In the genomic region with DNA sequence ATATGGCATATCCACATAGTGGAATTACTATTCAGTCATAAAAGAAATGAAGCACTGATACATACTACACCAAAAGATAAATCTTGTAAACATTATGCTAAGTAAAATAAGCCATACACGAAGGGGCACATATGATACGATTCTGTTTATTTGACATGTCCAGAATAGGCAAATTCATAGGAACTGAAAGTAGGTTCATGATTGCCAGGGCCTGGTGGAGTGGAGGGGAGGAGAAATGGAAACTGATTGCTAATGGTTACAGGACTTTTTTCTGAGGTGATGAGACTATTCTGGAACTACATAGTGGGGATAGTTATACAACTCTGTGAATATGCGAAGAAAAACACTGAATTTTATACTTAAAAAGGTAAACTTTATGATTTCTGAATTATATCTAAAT, we compare ENCODE assay signal across 26 cellular contexts.
A peak's percentile ranks its signal among the peaks of the same experiment; 100 is the strongest.
DNase-seq lines count a peak whose midpoint lies in the region; ATAC-seq, FAIRE-seq and TF ChIP-seq lines count a peak whose summit lies in the region.
"Had no signal": no experiment of that assay in that cellular context is flagged by ENCODE, and none has a peak within 500 bp of the region (broad histone marks: within the 10 kb centered on the region; RNA-seq: fewer than 3 reads in every experiment).

No MANE protein-coding gene starts in this region.

- ATAC-seq in GM19395 (IDR thresholded peaks at IDR 0.05; ENCODE audit: unreplicated experiment) (peak; percentile 66), HG02610 (IDR thresholded peaks at IDR 0.05; ENCODE audit: unreplicated experiment) (peak; percentile 60), HG03520 (IDR thresholded peaks at IDR 0.05; ENCODE audit: unreplicated experiment) (peak; percentile 61), heart right ventricle (no peak)
- ATAC-seq: right cardiac atrium had no signal

- no peaks in the 10 kb centered on the region for H3K27me3 ChIP-seq in heart right ventricle
- H3K27me3 ChIP-seq: neural progenitor cell, SJCRH30, stomach, thyroid gland had no signal

- 85 to 89% methylated on average over 3 of the region's 3 CpGs for WGBS in heart right ventricle, 2 donors

- H3K36me3 ChIP-seq in heart right ventricle, result no peaks in the 10 kb centered on the region
- H3K36me3 ChIP-seq: neural progenitor cell, stomach, thyroid gland had no signal

- TF ChIP-seq POLR2A in GM12891 (IDR thresholded peaks at IDR 0.05; ENCODE audit: low read depth, low read length) (no peak), H54 (IDR thresholded peaks at IDR 0.05; ENCODE audit: low read depth, low read length) (no peak)

- H3K27ac ChIP-seq in heart right ventricle, result no peak overlapping the region
- H3K27ac ChIP-seq: neural progenitor cell, SJCRH30, stomach, thyroid gland had no signal

- H3K4me1 ChIP-seq in heart right ventricle, result peaks cover 0 to 12% (median 0%) of the 10 kb centered on the region in 9 donors
- H3K4me1 ChIP-seq: stomach, thyroid gland had no signal

- H3K4me3 ChIP-seq in heart right ventricle, result no peak overlapping the region
- H3K4me3 ChIP-seq: neural progenitor cell, SJCRH30, stomach, thyroid gland had no signal

- no peak for TF ChIP-seq CTCF in heart right ventricle (IDR thresholded peaks at IDR 0.05)

- intact Hi-C loops in heart right ventricle (cut with DNase I), result no loop called here

- no peak for FAIRE-seq in GM12891 (lab: Jason Lieb, UNC)
- FAIRE-seq in H54 (lab: Jason Lieb, UNC), result no peak

- no peaks in the 10 kb centered on the region for H3K9me3 ChIP-seq in heart right ventricle
- H3K9me3 ChIP-seq: SJCRH30, stomach, thyroid gland had no signal

- DNase-seq in GM12891 (ENCODE audit: insufficient read length, low spot score) (no peak), T-helper 2 cell (no peak), heart right ventricle (no peak), H54 (ENCODE audit: insufficient read length, low spot score) (no peak), T-helper 1 cell (no peak)
- DNase-seq: 8988T; activated CD8-positive, alpha-beta memory T cell treated with anti-CD3 and anti-CD28 coated beads for 24 hours; activated gamma-delta T cell; activated naive CD8-positive, alpha-beta T cell treated with anti-CD3 and anti-CD28 coated beads, Interleukin-2, amount 10 ng/mL, durations not matched to agents 7 days and 5 days; activated T-cell treated with anti-CD3 and anti-CD28 coated beads, Interleukin-2, amount 50 U/mL, for 1 hour; Calu3; DND-41; HCEC 1CT; NCI-H1092; NCI-H187 treated with DMSO at 0.1 percent for 48 hours; NCI-H2227 treated with DMSO at 0.1 percent for 48 hours; NCI-H69; right cardiac atrium; SJCRH30; stimulated activated CD4-positive, alpha-beta T cell treated with anti-CD3 and anti-CD28 coated beads, Interleukin-2, amount 100 ng/mL, for 24 hours; stomach; thyroid gland had no signal

TF ChIP-seq in GM12891, 5 proteins besides CTCF, POLR2A, EP300 and RAD21:
- no peak for TF ChIP-seq POU2F2 (IDR thresholded peaks at IDR 0.05; ENCODE audit: low read depth, low read length)
- 0 out of 2 replicates have a peak, but pooled peaks have one; percentile 26 for TF ChIP-seq SPI1 (IDR thresholded peaks at IDR 0.05; ENCODE audit: low read depth, low read length)
TF ChIP-seq in GM12891: peak in this region for 1.

Comparison
In these comparisons a context has a peak if more than half of its experiments do, and no peak if none do; other contexts are left out.
1. ATAC-seq: peak in GM19395 (single experiment), HG02610 (single experiment) and HG03520 (single experiment); none in heart right ventricle (0 of 8).